8 cellular contexts compared by ENCODE assay signal in genomic region chr3:70090322-70090913, GRCh38.
DNase-seq lines count a peak whose midpoint lies in the region; ATAC-seq and TF ChIP-seq lines count a peak whose summit lies in the region.

No MANE protein-coding gene starts in this region.

- intact Hi-C loops in left ventricle myocardium superior (cut with micrococcal nuclease), result no loop called here

- no peaks in the 10 kb centered on the region for H3K4me1 Mint-ChIP-seq in activated CD4-positive, alpha-beta T cell treated with anti-CD3 and anti-CD28 coated beads, Interleukin-2, amount 10 ng/mL, durations not matched to agents 7 days and 5 days

- H3K27ac Mint-ChIP-seq in activated CD4-positive, alpha-beta T cell treated with anti-CD3 and anti-CD28 coated beads, Interleukin-2, amount 10 ng/mL, durations not matched to agents 7 days and 5 days, result no peak overlapping the region

- peak; percentile 54 for ATAC-seq in HG03432 (IDR thresholded peaks at IDR 0.05; ENCODE audit: unreplicated experiment)
- no peak for ATAC-seq in HG02981 (IDR thresholded peaks at IDR 0.05; ENCODE audit: unreplicated experiment)
- ATAC-seq in left ventricle myocardium superior, result no peak

- POLR2A ChIA-PET in activated CD4-positive, alpha-beta T cell treated with anti-CD3 and anti-CD28 coated beads, Interleukin-2, amount 10 ng/mL, durations not matched to agents 7 days and 5 days (lab: Charles Lee), result no interaction called here

- CTCF ChIA-PET in activated CD4-positive, alpha-beta T cell treated with anti-CD3 and anti-CD28 coated beads, Interleukin-2, amount 10 ng/mL, durations not matched to agents 7 days and 5 days (lab: Charles Lee), result interaction anchor here (0.6 to 1.1 kb wide), 2 partner anchors 63 to 81 kb away, joined by 4 to 5 read pairs; no protein-coding TSS in a partner anchor

- peaks cover 4% of the 10 kb centered on the region for H3K27me3 Mint-ChIP-seq in activated CD4-positive, alpha-beta T cell treated with anti-CD3 and anti-CD28 coated beads, Interleukin-2, amount 10 ng/mL, durations not matched to agents 7 days and 5 days

- H3K4me3 Mint-ChIP-seq in activated CD4-positive, alpha-beta T cell treated with anti-CD3 and anti-CD28 coated beads, Interleukin-2, amount 10 ng/mL, durations not matched to agents 7 days and 5 days, result no peak overlapping the region

- DNase-seq in GM10266 (ENCODE audit: extremely low spot score), result peak; percentile 24
- DNase-seq in astrocyte of the hippocampus (ENCODE audit: low read depth, low spot score), result peak; percentile 38
- peak; percentile 21 to 42 for DNase-seq in lung microvascular endothelial cell (ENCODE audit: low read depth in 2 of 2)
- no peak for DNase-seq in activated CD4-positive, alpha-beta T cell treated with anti-CD3 and anti-CD28 coated beads, Interleukin-2, amount 10 ng/mL, durations not matched to agents 7 days and 5 days
- DNase-seq in mesenteric fat pad (ENCODE audit: low spot score), result no peak
- DNase-seq in left ventricle myocardium superior, result no peak

- no peaks in the 10 kb centered on the region for H3K36me3 Mint-ChIP-seq in activated CD4-positive, alpha-beta T cell treated with anti-CD3 and anti-CD28 coated beads, Interleukin-2, amount 10 ng/mL, durations not matched to agents 7 days and 5 days (ENCODE audit: low read depth)

- H3K9me3 Mint-ChIP-seq in activated CD4-positive, alpha-beta T cell treated with anti-CD3 and anti-CD28 coated beads, Interleukin-2, amount 10 ng/mL, durations not matched to agents 7 days and 5 days, result no peaks in the 10 kb centered on the region

- TF ChIP-seq CTCF in GM10266 (IDR thresholded peaks at IDR 0.05; ENCODE audit: control insufficient read depth, insufficient read depth, low read depth, missing control alignments), result peak; percentile 47

Comparison
In these comparisons a context has a peak if more than half of its experiments do, and no peak if none do; other contexts are left out.
1. DNase-seq: peak in GM10266 (single experiment), astrocyte of the hippocampus (single experiment) and lung microvascular endothelial cell (2 of 2); none in activated CD4-positive, alpha-beta T cell treated with anti-CD3 and anti-CD28 coated beads, Interleukin-2, amount 10 ng/mL, durations not matched to agents 7 days and 5 days (single experiment), mesenteric fat pad (single experiment) and left ventricle myocardium superior (single experiment).